ENCODE assay signal across 13 cellular contexts in genomic region chr2:30359644-30360167, GRCh38.
A peak's percentile ranks its signal among the peaks of the same experiment; 100 is the strongest.
DNase-seq lines count a peak whose midpoint lies in the region; ATAC-seq and TF ChIP-seq lines count a peak whose summit lies in the region.
"Had no signal": no experiment of that assay in that cellular context is flagged by ENCODE, and none has a peak within 500 bp of the region (broad histone marks: within the 10 kb centered on the region; RNA-seq: fewer than 3 reads in every experiment).

No MANE protein-coding gene starts in this region.

- H3K27me3 ChIP-seq in cardiac muscle cell: no peaks in the 10 kb centered on the region

- TF ChIP-seq CTCF in cardiac muscle cell (IDR thresholded peaks at IDR 0.05; ENCODE audit: low read depth, low read length): no peak

- H3K36me3 ChIP-seq in cardiac muscle cell: no peaks in the 10 kb centered on the region

- H3K9me3 ChIP-seq in cardiac muscle cell (ENCODE audit: low read depth): no peaks in the 10 kb centered on the region

- H3K27ac ChIP-seq in cardiac muscle cell: peak overlapping the region; percentile 91
- H3K27ac ChIP-seq: SK-N-MC had no signal

- peaks cover 48% of the 10 kb centered on the region for H3K4me1 ChIP-seq in cardiac muscle cell (ENCODE audit: low read depth)

- peak; percentile 61 for DNase-seq in AG20443 (ENCODE audit: low spot score)
- DNase-seq in NCI-H524 treated with DMSO at 0.1 percent for 48 hours (lab: John Stamatoyannopoulos, UW): peak; percentile 87
- DNase-seq in cardiac muscle cell (ENCODE audit: low read depth in 1 of 2, low spot score in 1 of 2): peak; percentile 87 to 98
- peak; percentile 1 for DNase-seq in occipital lobe (lab: John Stamatoyannopoulos, UW)
- DNase-seq in stimulated activated naive CD4-positive, alpha-beta T cell treated with Interleukin-2 at 50 U/mL for 16 hours (lab: John Stamatoyannopoulos, UW): no peak
- DNase-seq in ecto neural progenitor cell (ENCODE audit: low spot score): no peak
- DNase-seq in SHP77 (lab: John Stamatoyannopoulos, UW): no peak
- DNase-seq: CD4-positive, alpha-beta memory T cell; cortex of kidney; NCI-H1048; stimulated activated CD4-positive, alpha-beta T cell treated with anti-CD3 and anti-CD28 coated beads, Interleukin-15, amount 100 ng/mL, for 24 hours had no signal

- no peak for ATAC-seq in GM19452 (IDR thresholded peaks at IDR 0.05; ENCODE audit: unreplicated experiment)

- no peak overlapping the region for H3K4me3 ChIP-seq in cardiac muscle cell
- H3K4me3 ChIP-seq: SK-N-MC had no signal

Comparison
In these comparisons a context has a peak if more than half of its experiments do, and no peak if none do; other contexts are left out.
1. DNase-seq: peak in AG20443 (single experiment), NCI-H524 treated with DMSO at 0.1 percent for 48 hours (single experiment), cardiac muscle cell (2 of 2) and occipital lobe (single experiment); none in stimulated activated naive CD4-positive, alpha-beta T cell treated with Interleukin-2 at 50 U/mL for 16 hours (single experiment), ecto neural progenitor cell (single experiment) and SHP77 (0 of 2).